Comparison of ENCODE assay signal across 19 cellular contexts in the genomic region with DNA sequence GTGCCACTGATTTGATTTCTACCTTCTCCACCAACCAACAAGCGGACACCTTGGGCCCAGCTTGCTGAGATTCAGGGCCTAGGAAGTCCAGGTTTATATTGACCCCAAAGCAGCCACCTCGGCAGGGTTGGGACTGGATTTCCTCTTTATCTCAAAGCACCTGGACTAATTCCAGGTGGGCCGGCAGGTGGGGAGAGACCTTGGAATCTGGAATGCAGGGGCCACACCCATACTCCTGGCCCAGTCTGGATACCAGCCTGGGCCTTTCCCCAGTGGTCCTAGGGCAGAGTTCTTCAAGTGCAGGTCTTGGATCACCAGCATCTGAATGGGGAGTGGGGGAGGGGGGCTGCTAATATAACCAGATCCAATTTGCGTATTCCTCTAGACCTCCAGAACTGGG.
"Had no signal": no experiment of that assay in that cellular context is flagged by ENCODE, and none has a peak within 500 bp of the region (broad histone marks: within the 10 kb centered on the region; RNA-seq: fewer than 3 reads in every experiment).

No MANE protein-coding gene starts in this region.

- H3K27me3 ChIP-seq: breast epithelium, gastrocnemius medialis, heart left ventricle, right atrium auricular region had no signal

- H3K27ac ChIP-seq: breast epithelium, gastrocnemius medialis, heart left ventricle, lower lobe of right lung, prostate gland, right atrium auricular region, suprapubic skin had no signal

- H3K36me3 ChIP-seq: breast epithelium, gastrocnemius medialis, heart left ventricle, lower lobe of right lung, prostate gland, right atrium auricular region, suprapubic skin had no signal

- ATAC-seq: activated CD8-positive, alpha-beta T cell treated with anti-CD3 and anti-CD28 coated beads, Interleukin-2, amount 10 ng/mL, durations not matched to agents 7 days and 5 days; activated naive CD8-positive, alpha-beta T cell treated with anti-CD3 and anti-CD28 coated beads, Interleukin-2, amount 50 U/mL, for 24 hours; activated T-cell treated with anti-CD3 and anti-CD28 coated beads, Interleukin-2, amount 50 U/mL, for 4 hours; esophagus mucosa; gastrocnemius medialis; heart left ventricle had no signal

- H3K4me3 ChIP-seq: breast epithelium, gastrocnemius medialis, heart left ventricle, lower lobe of right lung, prostate gland, right atrium auricular region, suprapubic skin had no signal

- H3K9me3 ChIP-seq: breast epithelium, gastrocnemius medialis, heart left ventricle, lower lobe of right lung, prostate gland, right atrium auricular region, suprapubic skin had no signal

- H3K4me1 ChIP-seq: breast epithelium, lower lobe of right lung, prostate gland, suprapubic skin had no signal

- DNase-seq: activated CD4-positive, alpha-beta T cell treated with anti-CD3 and anti-CD28 coated beads, Interleukin-2, amount 10 ng/mL, durations not matched to agents 7 days and 5 days; activated CD8-positive, alpha-beta T cell treated with anti-CD3 and anti-CD28 coated beads, Interleukin-2, amount 10 ng/mL, durations not matched to agents 7 days and 5 days; activated effector memory CD4-positive, alpha-beta T cell treated with Interleukin-2 at 50 U/mL for 16 hours; activated naive CD4-positive, alpha-beta T cell treated with anti-CD3 and anti-CD28 coated beads, Interleukin-2, amount 10 ng/mL, durations not matched to agents 7 days and 5 days; activated naive CD8-positive, alpha-beta T cell treated with anti-CD3 and anti-CD28 coated beads, Interleukin-2, amount 50 U/mL, for 24 hours; activated T-cell treated with anti-CD3 and anti-CD28 coated beads, Interleukin-2, amount 50 U/mL, for 4 hours; aorta; cerebellar nuclear complex; effector CD8-positive, alpha-beta T cell; gastrocnemius medialis; heart left ventricle; lower lobe of right lung; nephron progenitor cell; T1000 had no signal
